9 cellular contexts compared by ENCODE assay signal in the genomic region with DNA sequence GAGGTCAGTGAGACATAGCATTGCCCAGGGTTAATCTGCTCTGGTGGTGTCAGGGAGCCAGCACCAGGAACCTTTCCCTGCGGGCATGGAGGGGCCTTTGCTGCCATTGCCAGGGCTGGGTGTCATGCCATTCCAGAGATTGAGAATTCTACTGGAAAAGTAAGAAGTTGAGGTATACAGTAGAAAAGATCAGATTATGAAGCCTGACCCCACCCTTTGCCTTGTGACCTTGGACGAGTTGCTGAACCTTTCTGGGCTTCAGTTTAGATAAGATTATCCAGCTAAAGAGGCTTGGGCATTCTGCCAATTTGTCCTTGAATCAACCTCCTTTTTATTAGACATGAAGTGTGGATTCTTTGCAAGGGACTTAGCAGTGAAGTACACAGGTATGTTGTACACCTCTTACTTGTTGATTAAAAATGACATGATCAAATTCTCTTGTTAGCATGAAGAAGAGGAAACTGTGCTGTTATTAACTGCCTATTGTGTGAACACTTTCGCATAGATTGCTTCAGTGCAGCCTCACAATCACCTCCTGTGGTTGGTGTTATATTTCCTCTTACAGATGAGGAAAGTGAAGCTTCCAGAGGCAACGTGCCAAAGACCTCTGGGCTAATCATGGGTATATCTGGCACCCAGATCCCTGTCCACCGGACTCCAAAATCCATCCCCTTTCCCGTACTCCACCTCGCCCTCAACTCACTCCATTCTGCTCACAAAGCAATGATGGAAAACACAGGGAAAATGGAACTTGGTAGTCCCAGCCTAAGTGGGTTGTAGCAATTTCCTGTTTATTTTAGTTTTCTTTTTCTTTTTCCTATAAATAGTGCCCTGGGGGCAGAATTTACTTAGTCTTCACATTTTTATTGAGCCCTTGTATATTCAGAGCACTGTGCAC.
DNase-seq lines count a peak whose midpoint lies in the region; ATAC-seq lines count a peak whose summit lies in the region.
"Had no signal": no experiment of that assay in that cellular context is flagged by ENCODE, and none has a peak within 500 bp of the region (broad histone marks: within the 10 kb centered on the region; RNA-seq: fewer than 3 reads in every experiment).

No MANE protein-coding gene starts in this region.

- in situ Hi-C loops in KBM-7 (cut with MboI; ENCODE audit: low pct_unique_long_range_greater_than_20kb, low sequenced_read_pairs) = no loop called here

- no peaks in the 10 kb centered on the region for H3K36me3 ChIP-seq in SK-N-MC (ENCODE audit: insufficient read depth, low read length)

- ATAC-seq in GM19328 (IDR thresholded peaks at IDR 0.05; ENCODE audit: unreplicated experiment) = no peak

- no peak overlapping the region for H3K9ac ChIP-seq in SK-N-MC (ENCODE audit: insufficient read length)

- H3K9me3 ChIP-seq in SK-N-MC (ENCODE audit: low read depth, low read length) = no peaks in the 10 kb centered on the region

- peak overlapping the region; percentile 69 for H3K4me3 ChIP-seq in SK-N-MC

- DNase-seq in COLO668 (lab: John Stamatoyannopoulos, UW; ENCODE audit: unreplicated experiment) = peak; percentile 39
- peak; percentile 34 for DNase-seq in KBM-7
- DNase-seq in SK-N-MC (ENCODE audit: low read depth, low spot score) = peak; percentile 73
- peak; percentile 17 for DNase-seq in iris pigment epithelial cell (ENCODE audit: low read depth)
- no peak for DNase-seq in epidermal melanocyte (ENCODE audit: insufficient read length, low spot score)
- DNase-seq in T1000 (lab: John Stamatoyannopoulos, UW) = no peak
- no peak for DNase-seq in activated CD4-positive, CD25-positive, alpha-beta regulatory T cell treated with anti-CD3 and anti-CD28 coated beads, Interleukin-2, amount 50 U/mL, for 72 hours
- DNase-seq: NCI-H446 treated with DMSO at 0.1 percent for 48 hours had no signal

- peak overlapping the region; percentile 79; the same call in 1 of the 2 replicates for H3K27ac ChIP-seq in SK-N-MC

Comparison
In these comparisons a context has a peak if more than half of its experiments do, and no peak if none do; other contexts are left out.
1. DNase-seq: peak in COLO668 (single experiment), KBM-7 (single experiment), SK-N-MC (single experiment) and iris pigment epithelial cell (single experiment); none in epidermal melanocyte (single experiment), T1000 (single experiment) and activated CD4-positive, CD25-positive, alpha-beta regulatory T cell treated with anti-CD3 and anti-CD28 coated beads, Interleukin-2, amount 50 U/mL, for 72 hours (single experiment).